ENCODE assay signal across 8 cellular contexts in the genomic region with DNA sequence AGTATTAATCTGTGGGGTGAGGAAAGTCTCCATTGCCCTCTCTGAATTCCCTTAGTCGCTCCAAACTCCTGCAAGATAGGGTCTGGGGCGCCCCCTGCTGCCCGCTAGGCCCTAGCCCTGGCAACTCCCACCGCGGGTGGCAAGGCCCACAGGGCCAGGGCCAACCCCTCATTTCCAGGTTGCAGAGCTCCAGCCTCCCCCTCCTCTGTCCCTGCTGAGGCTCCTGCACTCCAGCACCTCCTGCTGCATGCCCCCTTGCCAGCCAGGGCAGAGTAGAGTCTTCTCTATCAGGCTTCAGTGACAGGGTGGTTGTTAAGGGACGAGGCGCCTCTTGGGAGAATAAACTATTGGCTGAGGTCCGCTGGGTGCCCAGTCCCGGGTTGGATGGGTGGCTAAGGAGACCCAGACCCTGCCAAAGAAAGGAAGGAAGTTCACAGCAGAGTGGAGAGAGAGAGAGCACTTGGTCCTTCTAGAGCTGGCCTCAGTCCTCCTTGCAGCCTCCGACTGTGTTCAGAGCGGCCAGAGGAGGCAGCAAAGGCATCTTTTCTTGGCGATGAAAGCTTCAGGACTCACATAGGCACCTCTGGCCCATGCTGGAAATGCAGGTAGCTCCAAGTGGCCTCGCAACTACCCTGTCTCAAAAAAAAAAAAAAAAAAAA. TPM values are rescaled to one million over a fixed set of nuclear protein-coding genes. Genes with fewer than 3 reads are reported as not detected.
DNase-seq lines count a peak whose midpoint lies in the region; ATAC-seq and TF ChIP-seq lines count a peak whose summit lies in the region.

No MANE protein-coding gene starts in this region.

- H3K9me2 ChIP-seq in OCI-LY1 (ENCODE audit: low read depth, low read length) = no peaks in the 10 kb centered on the region

- no peak overlapping the region for H3K4me3 ChIP-seq in BLaER1 treated with 17β-estradiol and CSF1 and Interleukin-3, amounts not matched to agents 10 nM and 100 nM
- H3K4me3 ChIP-seq in OCI-LY1 (ENCODE audit: low read depth, low read length, poor library complexity, severe bottlenecking) = peak overlapping the region; percentile 18

- TF ChIP-seq POLR2A in erythroblast (IDR thresholded peaks at IDR 0.05; ENCODE audit: low read length) = no peak

- no peaks in the 10 kb centered on the region for H3K27me3 ChIP-seq in BLaER1 treated with 17β-estradiol and CSF1 and Interleukin-3, amounts not matched to agents 10 nM and 100 nM
- H3K27me3 ChIP-seq in OCI-LY1 (ENCODE audit: insufficient read depth, low read length) = no peaks in the 10 kb centered on the region

- H2AFZ ChIP-seq in OCI-LY1 (ENCODE audit: low read length) = peak overlapping the region; percentile 32; the same call in 1 of the 2 replicates

- 0 out of 22 replicates have a peak, but pooled peaks cover 0 to under 1% (median 0%) of the 10 kb centered on the region in 11 experiments for H3K36me3 ChIP-seq in BLaER1 treated with 17β-estradiol and CSF1 and Interleukin-3, amounts not matched to agents 10 nM and 100 nM
- H3K36me3 ChIP-seq in OCI-LY1 (ENCODE audit: insufficient read depth, low read length) = no peaks in the 10 kb centered on the region

- H3F3A ChIP-seq in OCI-LY1 (ENCODE audit: insufficient read depth, low read length) = no peaks in the 10 kb centered on the region

- no peak overlapping the region for H3K27ac ChIP-seq in BLaER1 treated with 17β-estradiol and CSF1 and Interleukin-3, amounts not matched to agents 10 nM and 100 nM
- no peak overlapping the region for H3K27ac ChIP-seq in OCI-LY1 (ENCODE audit: low read depth, low read length, poor library complexity, severe bottlenecking)

- DNase-seq in GM19240 (ENCODE audit: insufficient read length, low spot score) (peak; percentile 76), erythroblast (lab: John Stamatoyannopoulos, UW) (peak; percentile 78 to 84), myocyte (ENCODE audit: low read depth) (peak; percentile 70)
- peak; percentile 96 for DNase-seq in activated CD8-positive, alpha-beta memory T cell treated with anti-CD3 and anti-CD28 coated beads, Interleukin-2, amount 50 U/mL, for 48 hours
- DNase-seq in stimulated activated CD8-positive, alpha-beta memory T cell treated with anti-CD3 and anti-CD28 coated beads, Interleukin-7, amount 100 ng/mL, for 1 hour (ENCODE audit: low read depth in 2 of 2) = peak; percentile 44 to 71

- peak; percentile 97 for TF ChIP-seq CTCF in OCI-LY1 (IDR thresholded peaks at IDR 0.05; ENCODE audit: low read length)

- H3K4me1 ChIP-seq in BLaER1 treated with 17β-estradiol and CSF1 and Interleukin-3, amounts not matched to agents 10 nM and 100 nM = peaks cover 0 to 5% (median 0%) of the 10 kb centered on the region in 10 experiments; a peak in 5 of 20 replicates
- H3K4me1 ChIP-seq in OCI-LY1 (ENCODE audit: insufficient read depth, low read length, severe bottlenecking) = peaks cover 7% of the 10 kb centered on the region

- H3K4me2 ChIP-seq in BLaER1 treated with 17β-estradiol and CSF1 and Interleukin-3, amounts not matched to agents 10 nM and 100 nM = peak overlapping the region in 8 of 11 experiments; percentile 2 to 75 (median 26); a peak in 10 of 22 replicates
- peak overlapping the region; percentile 52; the same call in 1 of the 2 replicates for H3K4me2 ChIP-seq in OCI-LY1 (ENCODE audit: low read length)

- no peaks in the 10 kb centered on the region for H3K9me3 ChIP-seq in BLaER1 treated with 17β-estradiol and CSF1 and Interleukin-3, amounts not matched to agents 10 nM and 100 nM (replicated peaks in 1 of 11)
- H3K9me3 ChIP-seq in OCI-LY1 (ENCODE audit: low read length) = 0 out of 2 replicates have a peak, but pooled peaks cover 2% of the 10 kb centered on the region

- no peaks in the 10 kb centered on the region for H3K79me2 ChIP-seq in OCI-LY1 (ENCODE audit: insufficient read depth, low read length)

- ATAC-seq in HG03460 (IDR thresholded peaks at IDR 0.05; ENCODE audit: unreplicated experiment) = peak; percentile 87

- H4K20me1 ChIP-seq in BLaER1 treated with 17β-estradiol and CSF1 and Interleukin-3, amounts not matched to agents 10 nM and 100 nM = peaks cover 0 to 13% (median 0%) of the 10 kb centered on the region in 11 experiments; a peak in 4 of 22 replicates
- H4K20me1 ChIP-seq in OCI-LY1 (ENCODE audit: insufficient read depth, low read length) = no peaks in the 10 kb centered on the region

- peak overlapping the region in 1 of 11 experiments; percentile 1; a peak in 2 of 22 replicates for H3K9ac ChIP-seq in BLaER1 treated with 17β-estradiol and CSF1 and Interleukin-3, amounts not matched to agents 10 nM and 100 nM
- peak overlapping the region; percentile 33; the same call in 1 of the 2 replicates for H3K9ac ChIP-seq in OCI-LY1 (ENCODE audit: low read length)

RNA-seq across cellular contexts. Expression of gene SAR1B, which starts 45.6 kb away (rescaled TPM):
- total RNA-seq in myocyte = 75.6 and 80.3 TPM in 2 replicates
- 64.3 TPM for polyA plus RNA-seq in myocyte (2012)
